Comparison of ENCODE assay signal across 15 cellular contexts in the genomic region with DNA sequence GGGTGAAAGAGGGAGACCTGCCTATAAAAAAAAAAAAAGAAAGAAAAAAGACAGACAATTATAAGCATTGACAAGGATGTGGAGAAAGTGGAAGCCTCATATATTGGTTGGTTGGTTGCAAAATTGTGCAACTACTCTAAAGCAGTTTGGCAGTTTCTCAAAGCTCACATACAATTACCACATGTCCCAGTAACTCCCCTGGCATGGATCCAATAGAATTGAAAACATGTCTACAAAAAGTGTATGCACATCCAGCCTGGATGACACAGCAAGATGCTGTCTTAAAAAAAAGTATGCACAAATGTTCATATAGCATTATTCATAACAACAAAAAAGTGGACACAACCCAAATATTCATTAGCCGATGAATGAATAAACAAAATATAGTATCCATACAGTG. TPM values are rescaled to one million over a fixed set of nuclear protein-coding genes. Genes with fewer than 3 reads are reported as not detected.
DNase-seq lines count a peak whose midpoint lies in the region; ATAC-seq and TF ChIP-seq lines count a peak whose summit lies in the region.
"Had no signal": no experiment of that assay in that cellular context is flagged by ENCODE, and none has a peak within 500 bp of the region (broad histone marks: within the 10 kb centered on the region; RNA-seq: fewer than 3 reads in every experiment).

No MANE protein-coding gene starts in this region.

- POLR2A ChIA-PET in HEK293 (lab: Yijun Ruan, JAX), result no interaction called here

- no peak overlapping the region for H3K4me3 ChIP-seq in HEK293 (ENCODE audit: low read depth, low read length)
- H3K4me3 ChIP-seq in fibroblast of villous mesenchyme (ENCODE audit: low read depth, low read length), result no peak overlapping the region
- H3K4me3 ChIP-seq: esophagus squamous epithelium, lung, upper lobe of left lung had no signal

- H3K4me3 Mint-ChIP-seq in effector memory CD8-positive, alpha-beta T cell, result no peak overlapping the region
- H3K4me3 Mint-ChIP-seq: IgD-negative memory B cell; T-helper 2 cell treated with Interferon-gamma antibody and Interleukin-4, amounts not matched to agents 5 μg/mL and 100 μg/mL, for 36 hours had no signal

- H3K36me3 ChIP-seq in HEK293 (ENCODE audit: control insufficient read depth in 2 of 2, insufficient read depth in 1 of 2, low read length in 2 of 2), result no peaks in the 10 kb centered on the region
- H3K36me3 ChIP-seq: upper lobe of left lung had no signal

- peaks cover 9% of the 10 kb centered on the region for H3K4me1 ChIP-seq in HEK293 (ENCODE audit: control insufficient read depth, insufficient read depth, low read length)

- no peak for TF ChIP-seq CTCF in HEK293 (tag by site-specific recombination; IDR thresholded peaks at IDR 0.05)
- no peak for TF ChIP-seq CTCF in fibroblast of villous mesenchyme (IDR thresholded peaks at IDR 0.05; ENCODE audit: insufficient read depth, low read depth, low read length)

- DNase-seq in AG08395 (ENCODE audit: low spot score), result peak; percentile 43
- DNase-seq in SIG-M5 treated with dmso at 0.1 percent for 504 hours (lab: John Stamatoyannopoulos, UW; ENCODE audit: unreplicated experiment), result peak; percentile 91
- DNase-seq in fibroblast of villous mesenchyme (ENCODE audit: low read depth), result peak; percentile 89
- no peak for DNase-seq in NCI-H1417 (lab: John Stamatoyannopoulos, UW)
- no peak for DNase-seq in effector memory CD8-positive, alpha-beta T cell
- DNase-seq in A172 (ENCODE audit: low spot score), result no peak
- DNase-seq: amniotic stem cell, esophagus squamous epithelium, NCI-H82, upper lobe of left lung had no signal

- H3K27ac ChIP-seq in HEK293 (ENCODE audit: extremely low read depth, low read depth, low read length), result no peak overlapping the region
- H3K27ac ChIP-seq: upper lobe of left lung had no signal

- no peak for ATAC-seq in effector memory CD8-positive, alpha-beta T cell (replicated peaks)
- ATAC-seq in HG02884 (IDR thresholded peaks at IDR 0.05; ENCODE audit: unreplicated experiment), result no peak

- no peaks in the 10 kb centered on the region for H3K9me3 ChIP-seq in HEK293 (ENCODE audit: control insufficient read depth, insufficient read depth, low read depth, low read length)
- H3K9me3 ChIP-seq: upper lobe of left lung had no signal

- peaks cover 3% of the 10 kb centered on the region for H3K36me3 Mint-ChIP-seq in effector memory CD8-positive, alpha-beta T cell (ENCODE audit: insufficient read depth)

- peaks cover 5 to 7% of the 10 kb centered on the region in 2 donors for H3K4me1 Mint-ChIP-seq in effector memory CD8-positive, alpha-beta T cell (ENCODE audit: low read depth in 2 of 2)

- no peaks in the 10 kb centered on the region for H3K9me3 Mint-ChIP-seq in effector memory CD8-positive, alpha-beta T cell

- CTCF ChIA-PET in HEK293 (lab: Yijun Ruan, JAX), result no interaction called here

- no peaks in the 10 kb centered on the region for H3K27me3 Mint-ChIP-seq in effector memory CD8-positive, alpha-beta T cell
- H3K27me3 Mint-ChIP-seq: IgD-negative memory B cell had no signal

- H3K27ac Mint-ChIP-seq in effector memory CD8-positive, alpha-beta T cell, result no peak overlapping the region
- H3K27ac Mint-ChIP-seq: T-helper 2 cell treated with Interferon-gamma antibody and Interleukin-4, amounts not matched to agents 5 μg/mL and 100 μg/mL, for 36 hours had no signal

TF ChIP-seq in HEK293, 187 proteins besides CTCF, POLR2A, EP300 and RAD21:
- TF ChIP-seq ZNF664 (tag by site-specific recombination; IDR thresholded peaks at IDR 0.05), result 0 out of 2 replicates have a peak, but pooled peaks have one; percentile 8
- TF ChIP-seq, protein P1, sequence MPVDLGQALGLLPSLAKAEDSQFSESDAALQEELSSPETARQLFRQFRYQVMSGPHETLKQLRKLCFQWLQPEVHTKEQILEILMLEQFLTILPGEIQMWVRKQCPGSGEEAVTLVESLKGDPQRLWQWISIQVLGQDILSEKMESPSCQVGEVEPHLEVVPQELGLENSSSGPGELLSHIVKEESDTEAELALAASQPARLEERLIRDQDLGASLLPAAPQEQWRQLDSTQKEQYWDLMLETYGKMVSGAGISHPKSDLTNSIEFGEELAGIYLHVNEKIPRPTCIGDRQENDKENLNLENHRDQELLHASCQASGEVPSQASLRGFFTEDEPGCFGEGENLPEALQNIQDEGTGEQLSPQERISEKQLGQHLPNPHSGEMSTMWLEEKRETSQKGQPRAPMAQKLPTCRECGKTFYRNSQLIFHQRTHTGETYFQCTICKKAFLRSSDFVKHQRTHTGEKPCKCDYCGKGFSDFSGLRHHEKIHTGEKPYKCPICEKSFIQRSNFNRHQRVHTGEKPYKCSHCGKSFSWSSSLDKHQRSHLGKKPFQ (tag by site-specific recombination; IDR thresholded peaks at IDR 0.05), result no peak
- no peak for TF ChIP-seq ZNF157 (tag by site-specific recombination; IDR thresholded peaks at IDR 0.05)

RNA-seq across cellular contexts. Expression of gene SETMAR, which starts 19.5 kb away (rescaled TPM):
- total RNA-seq in fibroblast of villous mesenchyme, result 9.1 and 11.3 TPM in 2 replicates
- 24.2 and 25.4 TPM in 2 replicates for total RNA-seq in A172 (2014; rRNA removed; shearing (Covaris generic))

Comparison
In these comparisons a context has a peak if more than half of its experiments do, and no peak if none do; other contexts are left out.
1. DNase-seq: peak in AG08395 (single experiment), SIG-M5 treated with dmso at 0.1 percent for 504 hours (single experiment) and fibroblast of villous mesenchyme (single experiment); none in NCI-H1417 (0 of 3), effector memory CD8-positive, alpha-beta T cell (0 of 3) and A172 (single experiment).